Comparison of ENCODE assay signal across 10 cellular contexts in genomic region chr1:157399984-157400382, GRCh38.
DNase-seq lines count a peak whose midpoint lies in the region; ATAC-seq and TF ChIP-seq lines count a peak whose summit lies in the region.
"Had no signal": no experiment of that assay in that cellular context is flagged by ENCODE, and none has a peak within 500 bp of the region (broad histone marks: within the 10 kb centered on the region; RNA-seq: fewer than 3 reads in every experiment).

No MANE protein-coding gene starts in this region.

- H3K27me3 ChIP-seq in BE2C, result peaks cover 21% of the 10 kb centered on the region

- ATAC-seq in GM18867 (IDR thresholded peaks at IDR 0.05; ENCODE audit: unreplicated experiment), result peak; percentile 84
- peak; percentile 67 for ATAC-seq in GM21717 (IDR thresholded peaks at IDR 0.05; ENCODE audit: unreplicated experiment)
- ATAC-seq in HG03571 (IDR thresholded peaks at IDR 0.05; ENCODE audit: unreplicated experiment), result no peak

- no peak for TF ChIP-seq POLR2A in NB4 (IDR thresholded peaks at IDR 0.05; ENCODE audit: extremely low read depth, insufficient read length)

- DNase-seq in NB4 (ENCODE audit: low read depth), result peak; percentile 65
- DNase-seq in iris pigment epithelial cell (ENCODE audit: low read depth), result peak; percentile 36
- no peak for DNase-seq in C1 segment of cervical spinal cord (lab: John Stamatoyannopoulos, UW)
- no peak for DNase-seq in BE2C
- DNase-seq in NCI-H2081 (lab: John Stamatoyannopoulos, UW), result no peak
- DNase-seq: activated CD4-positive, alpha-beta T cell treated with anti-CD3 and anti-CD28 coated beads, Interleukin-2, amount 50 U/mL, for 48 hours; NCI-H774 had no signal

- no peaks in the 10 kb centered on the region for H3K4me1 ChIP-seq in BE2C

- no peak overlapping the region for H3K4me3 ChIP-seq in NB4 (ENCODE audit: low read depth, low read length)
- H3K4me3 ChIP-seq in BE2C (ENCODE audit: low read depth, low read length), result no peak overlapping the region

- no peak for TF ChIP-seq CTCF in NB4 (IDR thresholded peaks at IDR 0.05; ENCODE audit: low read depth, low read length)
- no peak for TF ChIP-seq CTCF in BE2C (IDR thresholded peaks at IDR 0.05; ENCODE audit: low read depth, low read length)

- no peaks in the 10 kb centered on the region for H3K36me3 ChIP-seq in BE2C

- no peaks in the 10 kb centered on the region for H3K9me3 ChIP-seq in BE2C

Comparison
In these comparisons a context has a peak if more than half of its experiments do, and no peak if none do; other contexts are left out.
1. DNase-seq: peak in NB4 (single experiment) and iris pigment epithelial cell (single experiment); none in C1 segment of cervical spinal cord (0 of 14), BE2C (single experiment) and NCI-H2081 (0 of 2).